In the genomic region with DNA sequence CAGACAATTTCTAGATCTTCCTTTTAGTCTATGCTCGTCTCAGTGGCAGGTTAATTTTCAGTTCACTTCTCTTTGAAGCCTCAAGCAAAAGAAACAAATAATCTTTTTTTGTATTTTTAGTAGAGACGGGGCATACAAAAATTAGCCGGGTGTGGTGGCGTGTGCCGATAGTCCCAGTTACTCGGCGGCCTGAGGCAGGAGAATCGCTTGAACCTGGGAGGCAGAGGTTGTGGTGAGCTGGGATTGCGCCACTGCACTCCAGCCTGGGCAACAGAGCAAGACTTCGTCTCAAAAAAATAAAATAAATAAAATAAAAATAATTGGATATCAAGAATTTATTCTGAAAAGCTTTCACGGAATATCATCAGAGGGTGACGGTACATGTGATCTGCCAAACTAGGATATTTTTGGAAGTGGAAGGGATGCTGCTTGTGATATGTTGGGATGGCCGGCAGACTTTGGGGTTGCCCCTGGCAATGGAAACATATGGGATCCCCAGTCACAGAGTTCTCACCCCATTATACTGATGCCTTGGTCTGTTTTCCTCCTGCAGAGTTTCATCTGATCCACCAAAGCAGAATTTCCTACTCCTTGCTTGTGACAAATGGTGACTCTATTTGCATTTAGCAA, we compare ENCODE assay signal across 24 cellular contexts. TPM values are rescaled to one million over a fixed set of nuclear protein-coding genes. Genes with fewer than 3 reads are reported as not detected.
"Had no signal": no experiment of that assay in that cellular context is flagged by ENCODE, and none has a peak within 500 bp of the region (broad histone marks: within the 10 kb centered on the region; RNA-seq: fewer than 3 reads in every experiment).

No MANE protein-coding gene starts in this region.

- DNase-seq: activated CD4-positive, alpha-beta T cell treated with anti-CD3 and anti-CD28 coated beads for 48 hours; activated CD4-positive, alpha-beta T cell treated with anti-CD3 and anti-CD28 coated beads, Interleukin-2, amount 50 U/mL, for 4 hours; activated CD8-positive, alpha-beta memory T cell treated with anti-CD3 and anti-CD28 coated beads for 24 hours; activated effector memory CD4-positive, alpha-beta T cell treated with anti-CD3 and anti-CD28 coated beads, Interleukin-2, amount 50 U/mL, for 16 hours; activated naive CD4-positive, alpha-beta T cell treated with anti-CD3 and anti-CD28 coated beads for 36 hours; activated naive CD8-positive, alpha-beta T cell treated with anti-CD3 and anti-CD28 coated beads for 36 hours; activated T-cell treated with anti-CD3 and anti-CD28 coated beads, Interleukin-2, amount 50 U/mL, for 4 hours; anterior cingulate cortex; caudate nucleus; KBM-7; MG63; MV-4-11; NCI-H1105; NCI-H1436; NCI-H1694 treated with DMSO at 0.1 percent for 48 hours; NCI-H2029 treated with DMSO at 0.1 percent for 48 hours; NCI-H345; NCI-H510A; NCI-H526 treated with DMSO at 0.1 percent for 48 hours; NCI-H82; SIG-M5; T-helper 2 cell had no signal

- H3K27me3 ChIP-seq: MG63 had no signal

- H3K4me3 Mint-ChIP-seq: activated naive CD4-positive, alpha-beta T cell treated with anti-CD3 and anti-CD28 coated beads for 36 hours; activated naive CD8-positive, alpha-beta T cell treated with anti-CD3 and anti-CD28 coated beads for 36 hours; activated T-cell treated with anti-CD3 and anti-CD28 coated beads, Interleukin-2, amount 50 U/mL, for 4 hours had no signal

- ATAC-seq: activated T-cell treated with anti-CD3 and anti-CD28 coated beads, Interleukin-2, amount 50 U/mL, for 4 hours had no signal

- H3K27ac ChIP-seq: VCaP had no signal

- H3K9me3 Mint-ChIP-seq: activated naive CD4-positive, alpha-beta T cell treated with anti-CD3 and anti-CD28 coated beads for 36 hours; activated T-cell treated with anti-CD3 and anti-CD28 coated beads, Interleukin-2, amount 50 U/mL, for 4 hours had no signal

- H3K4me3 ChIP-seq: MG63 had no signal

- H3K27me3 Mint-ChIP-seq: activated naive CD8-positive, alpha-beta T cell treated with anti-CD3 and anti-CD28 coated beads for 36 hours had no signal

- H3K36me3 ChIP-seq: MG63 had no signal

RNA-seq across cellular contexts. Expression of gene LCP2, which starts 7.6 kb away (rescaled TPM):
- total RNA-seq: LHCN-M2 had no signal
